Comparison of ENCODE assay signal across 27 cellular contexts in genomic region chr12:24297516-24297915, GRCh38.
"Had no signal": no experiment of that assay in that cellular context is flagged by ENCODE, and none has a peak within 500 bp of the region (broad histone marks: within the 10 kb centered on the region; RNA-seq: fewer than 3 reads in every experiment).

No MANE protein-coding gene starts in this region.

- H3K4me1 Mint-ChIP-seq: activated CD4-positive, alpha-beta T cell treated with anti-CD3 and anti-CD28 coated beads, Interleukin-2, amount 10 ng/mL, durations not matched to agents 24 days and 14 days; activated CD8-positive, alpha-beta memory T cell treated with anti-CD3 and anti-CD28 coated beads, Interleukin-2, amount 10 ng/mL, durations not matched to agents 7 days and 5 days; nephron had no signal

- H3K9me3 Mint-ChIP-seq: activated CD4-positive, alpha-beta T cell treated with anti-CD3 and anti-CD28 coated beads, Interleukin-2, amount 10 ng/mL, durations not matched to agents 24 days and 14 days; activated CD8-positive, alpha-beta T cell treated with anti-CD3 and anti-CD28 coated beads for 36 hours; activated T-helper 1 cell treated with anti-CD3 and anti-CD28 coated beads, Interleukin-12 subunit alpha, Interleukin-12 subunit beta, Interleukin-2, Interleukin-4 antibody, amounts not matched to agents 30 ng/mL and 10 ng/mL and 1 ng/mL, durations not matched to agents 14 hours and 24 hours and 36 hours; dendritic cell treated with granulocyte-macrophage colony-stimulating factor and Interleukin-4, amounts not matched to agents 40 ng/mL and 50 ng/mL, for 4 days; nephron had no signal

- H3K4me3 ChIP-seq: pancreas, psoas muscle, right atrium auricular region, spleen, thoracic aorta, upper lobe of left lung had no signal

- H3K36me3 Mint-ChIP-seq: activated CD8-positive, alpha-beta memory T cell treated with anti-CD3 and anti-CD28 coated beads, Interleukin-2, amount 10 ng/mL, durations not matched to agents 7 days and 5 days; activated naive CD8-positive, alpha-beta T cell had no signal

- H3K27ac ChIP-seq: neutrophil, pancreas, psoas muscle, right atrium auricular region, spleen, thoracic aorta, upper lobe of left lung, VCaP had no signal

- H3K36me3 ChIP-seq: neutrophil, pancreas, right atrium auricular region, spleen, thoracic aorta, upper lobe of left lung had no signal

- H3K27me3 Mint-ChIP-seq: activated CD4-positive, alpha-beta T cell treated with anti-CD3 and anti-CD28 coated beads, Interleukin-2, amount 10 ng/mL, durations not matched to agents 24 days and 14 days; activated CD8-positive, alpha-beta memory T cell treated with anti-CD3 and anti-CD28 coated beads, Interleukin-2, amount 10 ng/mL, durations not matched to agents 7 days and 5 days; activated CD8-positive, alpha-beta T cell treated with anti-CD3 and anti-CD28 coated beads for 36 hours; activated naive CD8-positive, alpha-beta T cell; dendritic cell treated with granulocyte-macrophage colony-stimulating factor and Interleukin-4, amounts not matched to agents 40 ng/mL and 50 ng/mL, for 4 days had no signal

- H3K27ac Mint-ChIP-seq: activated CD4-positive, alpha-beta T cell treated with anti-CD3 and anti-CD28 coated beads, Interleukin-2, amount 10 ng/mL, durations not matched to agents 24 days and 14 days; activated CD8-positive, alpha-beta memory T cell treated with anti-CD3 and anti-CD28 coated beads, Interleukin-2, amount 10 ng/mL, durations not matched to agents 7 days and 5 days; activated CD8-positive, alpha-beta T cell treated with anti-CD3 and anti-CD28 coated beads for 36 hours; activated naive CD8-positive, alpha-beta T cell; activated T-helper 1 cell treated with anti-CD3 and anti-CD28 coated beads, Interleukin-12 subunit alpha, Interleukin-12 subunit beta, Interleukin-2, Interleukin-4 antibody, amounts not matched to agents 30 ng/mL and 10 ng/mL and 1 ng/mL, durations not matched to agents 14 hours and 24 hours and 36 hours; dendritic cell treated with granulocyte-macrophage colony-stimulating factor and Interleukin-4, amounts not matched to agents 40 ng/mL and 50 ng/mL, for 4 days; nephron had no signal

- H3K27me3 ChIP-seq: neutrophil, right atrium auricular region, spleen, upper lobe of left lung had no signal

- H3K9me3 ChIP-seq: neutrophil, pancreas, psoas muscle, right atrium auricular region, SK-N-SH, spleen, thoracic aorta, upper lobe of left lung had no signal

- H3K4me3 Mint-ChIP-seq: activated CD4-positive, alpha-beta T cell treated with anti-CD3 and anti-CD28 coated beads, Interleukin-2, amount 10 ng/mL, durations not matched to agents 24 days and 14 days; activated CD8-positive, alpha-beta memory T cell treated with anti-CD3 and anti-CD28 coated beads, Interleukin-2, amount 10 ng/mL, durations not matched to agents 7 days and 5 days; activated CD8-positive, alpha-beta T cell treated with anti-CD3 and anti-CD28 coated beads for 36 hours; activated naive CD8-positive, alpha-beta T cell; activated T-helper 1 cell treated with anti-CD3 and anti-CD28 coated beads, Interleukin-12 subunit alpha, Interleukin-12 subunit beta, Interleukin-2, Interleukin-4 antibody, amounts not matched to agents 30 ng/mL and 10 ng/mL and 1 ng/mL, durations not matched to agents 14 hours and 24 hours and 36 hours; dendritic cell treated with granulocyte-macrophage colony-stimulating factor and Interleukin-4, amounts not matched to agents 40 ng/mL and 50 ng/mL, for 4 days; nephron had no signal

- ATAC-seq: activated CD4-positive, CD25-positive, alpha-beta regulatory T cell treated with anti-CD3 and anti-CD28 coated beads, Interleukin-2, amount 50 U/mL, for 24 hours; activated CD8-positive, alpha-beta memory T cell treated with anti-CD3 and anti-CD28 coated beads, Interleukin-2, amount 10 ng/mL, durations not matched to agents 7 days and 5 days; activated CD8-positive, alpha-beta T cell treated with anti-CD3 and anti-CD28 coated beads for 36 hours; esophagus mucosa; left cardiac atrium; pancreas; psoas muscle had no signal

- DNase-seq: activated CD4-positive, alpha-beta T cell treated with anti-CD3 and anti-CD28 coated beads, Interleukin-2, amount 10 ng/mL, durations not matched to agents 24 days and 14 days; activated CD8-positive, alpha-beta memory T cell treated with anti-CD3 and anti-CD28 coated beads, Interleukin-2, amount 10 ng/mL, durations not matched to agents 7 days and 5 days; activated CD8-positive, alpha-beta T cell treated with anti-CD3 and anti-CD28 coated beads for 36 hours; activated gamma-delta T cell treated with Interleukin-2 at 50 U/mL for 16 hours; activated T-cell treated with anti-CD3 and anti-CD28 coated beads for 4 hours; amniotic stem cell; effector memory CD4-positive, alpha-beta T cell; hippocampal formation; left cardiac atrium; pancreas; psoas muscle; SK-N-SH; spleen; stimulated activated CD4-positive, alpha-beta T cell treated with anti-CD3 and anti-CD28 coated beads, Interleukin-4, amount 100 ng/mL, for 1 hour; stimulated activated naive CD4-positive, alpha-beta T cell; T-helper 2 cell; upper lobe of left lung had no signal

- H3K4me1 ChIP-seq: pancreas, psoas muscle, right atrium auricular region, spleen, upper lobe of left lung had no signal
